Comparison of ENCODE assay signal across 27 cellular contexts in the genomic region with DNA sequence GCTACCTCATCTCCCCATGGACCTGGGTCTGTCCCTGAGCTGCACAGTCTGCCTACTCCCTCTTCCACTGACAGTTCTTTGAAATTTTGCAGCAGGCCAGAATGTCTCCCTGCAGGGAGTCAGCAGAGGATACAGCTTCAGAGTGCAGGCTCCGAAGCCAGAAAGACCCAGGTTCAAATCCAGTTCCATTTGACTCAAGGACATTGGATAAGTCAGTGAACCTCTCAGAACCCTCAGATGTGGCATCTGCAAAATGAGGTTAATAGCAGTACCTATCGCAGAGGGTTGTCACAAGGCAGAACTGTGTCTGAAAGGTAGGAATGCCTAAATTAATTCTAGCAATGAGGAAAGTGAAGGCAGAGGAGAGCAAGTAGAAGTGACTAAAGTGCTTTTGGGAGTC.
"Had no signal": no experiment of that assay in that cellular context is flagged by ENCODE, and none has a peak within 500 bp of the region (broad histone marks: within the 10 kb centered on the region; RNA-seq: fewer than 3 reads in every experiment).

No MANE protein-coding gene starts in this region.

- DNase-seq: heart left ventricle; hypothalamus; immature natural killer cell; kidney; left colon; left lung; lower lobe of right lung; midbrain; mucosa of descending colon; naive thymus-derived CD4-positive, alpha-beta T cell; pancreas; posterior cingulate gyrus; retina; right lobe of liver; stimulated activated CD4-positive, alpha-beta T cell treated with anti-CD3 and anti-CD28 coated beads, Interleukin-1b, Interleukin-23, amount 100 ng/mL, for 48 hours; stimulated activated CD4-positive, alpha-beta T cell treated with anti-CD3 and anti-CD28 coated beads, Interleukin-2, amount 100 ng/mL, for 48 hours; stimulated activated CD4-positive, alpha-beta T cell treated with anti-CD3 and anti-CD28 coated beads, Interleukin-4, amount 100 ng/mL, for 4 hours; stimulated activated CD8-positive, alpha-beta memory T cell treated with anti-CD3 and anti-CD28 coated beads, Interleukin-4, amount 100 ng/mL, for 48 hours; stimulated activated naive B cell treated with anti-CD40 and anti-IgM and Interleukin-4, amounts not matched to agents 10 μg/mL and 1 μg/mL and 100 μg/mL, for 72 hours; substantia nigra; uterus had no signal

- ATAC-seq: heart left ventricle; left colon; left lung; mucosa of descending colon; naive thymus-derived CD4-positive, alpha-beta T cell; pancreas; right lobe of liver had no signal

- H3K9me3 Mint-ChIP-seq: immature natural killer cell; natural killer cell treated with Interleukin-12 subunit alpha and Interleukin-12 subunit beta and Interleukin-15 and Interleukin-18, amount 100 ng/mL, for 72 hours; stimulated activated naive B cell treated with anti-CD40 and anti-IgM and Interleukin-4, amounts not matched to agents 10 μg/mL and 1 μg/mL and 100 μg/mL, for 72 hours; stimulated activated naive CD8-positive, alpha-beta T cell treated with anti-CD3 and anti-CD28 coated beads, Interleukin-15, Interleukin-2, amounts not matched to agents 100 ng/mL and 50 ng/mL, for 24 hours; type B pancreatic cell had no signal

- H3K4me1 ChIP-seq: heart left ventricle, left lung, lower lobe of right lung, pancreas, prostate gland, right lobe of liver, uterus had no signal

- H3K27ac Mint-ChIP-seq: immature natural killer cell; naive thymus-derived CD4-positive, alpha-beta T cell; natural killer cell treated with Interleukin-12 subunit alpha and Interleukin-12 subunit beta and Interleukin-15 and Interleukin-18, amount 100 ng/mL, for 72 hours; stimulated activated naive B cell treated with anti-CD40 and anti-IgM and Interleukin-4, amounts not matched to agents 10 μg/mL and 1 μg/mL and 100 μg/mL, for 72 hours; stimulated activated naive CD8-positive, alpha-beta T cell treated with anti-CD3 and anti-CD28 coated beads, Interleukin-15, Interleukin-2, amounts not matched to agents 100 ng/mL and 50 ng/mL, for 24 hours; type B pancreatic cell had no signal

- H3K4me3 ChIP-seq: heart left ventricle, left lung, lower lobe of right lung, mucosa of descending colon, pancreas, prostate gland, right lobe of liver, smooth muscle cell, tibial nerve, uterus had no signal

- H3K27me3 ChIP-seq: heart left ventricle, left lung, pancreas, right lobe of liver, tibial nerve, uterus had no signal

- H3K36me3 ChIP-seq: heart left ventricle, left lung, lower lobe of right lung, pancreas, prostate gland, right lobe of liver, tibial nerve, uterus had no signal

- H3K9me3 ChIP-seq: heart left ventricle, left lung, lower lobe of right lung, mucosa of descending colon, pancreas, prostate gland, right lobe of liver, tibial nerve, uterus had no signal

- H3K4me3 Mint-ChIP-seq: immature natural killer cell; naive thymus-derived CD4-positive, alpha-beta T cell; natural killer cell treated with Interleukin-12 subunit alpha and Interleukin-12 subunit beta and Interleukin-15 and Interleukin-18, amount 100 ng/mL, for 72 hours; stimulated activated naive CD8-positive, alpha-beta T cell treated with anti-CD3 and anti-CD28 coated beads, Interleukin-15, Interleukin-2, amounts not matched to agents 100 ng/mL and 50 ng/mL, for 24 hours; type B pancreatic cell had no signal

- H3K4me1 Mint-ChIP-seq: immature natural killer cell; naive thymus-derived CD4-positive, alpha-beta T cell; stimulated activated naive B cell treated with anti-CD40 and anti-IgM and Interleukin-4, amounts not matched to agents 10 μg/mL and 1 μg/mL and 100 μg/mL, for 72 hours had no signal

- H3K36me3 Mint-ChIP-seq: immature natural killer cell; naive thymus-derived CD4-positive, alpha-beta T cell; natural killer cell treated with Interleukin-12 subunit alpha and Interleukin-12 subunit beta and Interleukin-15 and Interleukin-18, amount 100 ng/mL, for 72 hours; stimulated activated naive B cell treated with anti-CD40 and anti-IgM and Interleukin-4, amounts not matched to agents 10 μg/mL and 1 μg/mL and 100 μg/mL, for 72 hours; type B pancreatic cell had no signal

- H3K27ac ChIP-seq: heart left ventricle, left lung, lower lobe of right lung, pancreas, prostate gland, right lobe of liver, tibial nerve, uterus had no signal
